Comparison of ENCODE assay signal across 19 cellular contexts in genomic region chr4:175017751-175018150, GRCh38.
DNase-seq lines count a peak whose midpoint lies in the region; ATAC-seq and TF ChIP-seq lines count a peak whose summit lies in the region.
"Had no signal": no experiment of that assay in that cellular context is flagged by ENCODE, and none has a peak within 500 bp of the region (broad histone marks: within the 10 kb centered on the region; RNA-seq: fewer than 3 reads in every experiment).

No MANE protein-coding gene starts in this region.

- H3K4me1 Mint-ChIP-seq in MCF 10A (ENCODE audit: insufficient read depth, unreplicated experiment), result no peaks in the 10 kb centered on the region

- H3K4me1 ChIP-seq in mammary epithelial cell (ENCODE audit: insufficient read depth, low read length) (no peaks in the 10 kb centered on the region), PC-3 (ENCODE audit: insufficient read depth, low read length) (peaks cover 5% of the 10 kb centered on the region; the same call in 1 of the 2 replicates)
- H3K4me1 ChIP-seq: A549, Caco-2 had no signal

- H3F3A ChIP-seq in PC-3 (ENCODE audit: low read length, unreplicated experiment), result no peaks in the 10 kb centered on the region

- no peaks in the 10 kb centered on the region for H3K9me2 ChIP-seq in PC-3 (replicated peaks; ENCODE audit: low read length)

- ATAC-seq in PC-3, result peak; percentile 35; the same call in 1 of the 2 replicates
- ATAC-seq in HG02970 (IDR thresholded peaks at IDR 0.05; ENCODE audit: low FRiP score, unreplicated experiment), result no peak
- no peak for ATAC-seq in HG03280 (IDR thresholded peaks at IDR 0.05; ENCODE audit: unreplicated experiment)
- ATAC-seq: A549; CD8-positive, alpha-beta T cell; GM12878 had no signal

- CTCF ChIA-PET in mammary epithelial cell (lab: Charles Lee; ENCODE audit: low non-redundant PET) (no interaction called here), MCF 10A (lab: Yijun Ruan, JAX) (no interaction called here), PC-3 (lab: Charles Lee) (no interaction called here)

- no peak overlapping the region for H3K27ac Mint-ChIP-seq in MCF 10A (ENCODE audit: low read depth, unreplicated experiment)
- H3K27ac Mint-ChIP-seq: B cell; CD4-positive, alpha-beta T cell; CD8-positive, alpha-beta T cell had no signal

- H3K4me3 Mint-ChIP-seq in MCF 10A (ENCODE audit: unreplicated experiment), result no peak overlapping the region
- H3K4me3 Mint-ChIP-seq: B cell; CD4-positive, alpha-beta T cell; CD8-positive, alpha-beta T cell had no signal

- H4K20me1 ChIP-seq in mammary epithelial cell (ENCODE audit: insufficient read depth, low read length) (no peaks in the 10 kb centered on the region), PC-3 (ENCODE audit: low read length) (no peaks in the 10 kb centered on the region)
- H4K20me1 ChIP-seq: BLaER1 treated with 17β-estradiol and CSF1 and Interleukin-3, amounts not matched to agents 10 nM and 100 nM had no signal

- DNase-seq in mammary epithelial cell (peak; percentile 9), MCF 10A (ENCODE audit: unreplicated experiment) (no peak), PC-3 (peak; percentile 64), glomerular visceral epithelial cell (ENCODE audit: extremely low spot score) (peak; percentile 7), NCI-H2227 treated with DMSO at 0.1 percent for 48 hours (lab: John Stamatoyannopoulos, UW) (no peak)
- DNase-seq: AML-193; Caco-2; Calu3; CD4-positive, alpha-beta T cell; CD8-positive, alpha-beta T cell; DMS79 treated with DMSO at 0.1 percent for 48 hours had no signal

- H3K4me2 ChIP-seq in mammary epithelial cell (ENCODE audit: insufficient read depth, low read depth, low read length) (no peak overlapping the region), PC-3 (ENCODE audit: low read length) (no peak overlapping the region)
- H3K4me2 ChIP-seq: A549; BLaER1 treated with 17β-estradiol and CSF1 and Interleukin-3, amounts not matched to agents 10 nM and 100 nM had no signal

- no peaks in the 10 kb centered on the region for H3K36me3 ChIP-seq in mammary epithelial cell (ENCODE audit: insufficient read depth, low read length)
- no peaks in the 10 kb centered on the region for H3K36me3 ChIP-seq in PC-3 (ENCODE audit: low read depth, low read length)
- H3K36me3 ChIP-seq: BLaER1 treated with 17β-estradiol and CSF1 and Interleukin-3, amounts not matched to agents 10 nM and 100 nM had no signal

- H3K9ac ChIP-seq in mammary epithelial cell (ENCODE audit: insufficient read depth, low read length) (no peak overlapping the region), PC-3 (ENCODE audit: low read length) (no peak overlapping the region)
- H3K9ac ChIP-seq: BLaER1 treated with 17β-estradiol and CSF1 and Interleukin-3, amounts not matched to agents 10 nM and 100 nM had no signal

- H2AFZ ChIP-seq in mammary epithelial cell (ENCODE audit: low read depth, low read length), result no peak overlapping the region
- no peak overlapping the region for H2AFZ ChIP-seq in PC-3 (ENCODE audit: low read length)

- in situ Hi-C loops in mammary epithelial cell (cut with MboI; ENCODE audit: low sequenced_read_pairs in 2 of 2), result no loop called here

- WGBS in mammary epithelial cell (ENCODE audit: low coverage, missing lambda C conversion rate), result 44% methylated on average over 3 of the region's 3 CpGs

- H3K4me3 ChIP-seq in mammary epithelial cell (replicated peaks in 1 of 3; ENCODE audit: insufficient read depth in 1 of 3, low read depth in 2 of 3, low read length in 3 of 3) (no peak overlapping the region), PC-3 (ENCODE audit: low read length) (no peak overlapping the region)
- H3K4me3 ChIP-seq: A549; BLaER1 treated with 17β-estradiol and CSF1 and Interleukin-3, amounts not matched to agents 10 nM and 100 nM; GM12878 had no signal

- no peaks in the 10 kb centered on the region for H3K36me3 Mint-ChIP-seq in MCF 10A (ENCODE audit: insufficient read depth, unreplicated experiment)
- H3K36me3 Mint-ChIP-seq: CD8-positive, alpha-beta T cell had no signal

- H3K79me2 ChIP-seq in mammary epithelial cell (ENCODE audit: insufficient read depth, low read length) (no peaks in the 10 kb centered on the region), PC-3 (ENCODE audit: low read length) (no peaks in the 10 kb centered on the region)

- POLR2A ChIA-PET in MCF 10A (lab: Yijun Ruan, JAX), result no interaction called here
- POLR2A ChIA-PET in PC-3 (lab: Charles Lee; ENCODE audit: unreplicated experiment), result interaction anchor here (0.7 kb wide), 1 partner anchor 534 kb away, joined by 3 read pairs; no protein-coding TSS in a partner anchor

- TF ChIP-seq CTCF in mammary epithelial cell (conservative IDR thresholded peaks at IDR 0.05 in 1 of 2, IDR thresholded peaks at IDR 0.05 in 1 of 2; ENCODE audit: extremely low read depth in 1 of 2, insufficient read depth in 1 of 2, low read depth in 1 of 2, low read length in 2 of 2), result no peak
- no peak for TF ChIP-seq CTCF in MCF 10A (IDR thresholded peaks at IDR 0.05; ENCODE audit: unreplicated experiment)
- TF ChIP-seq CTCF in PC-3 (conservative IDR thresholded peaks at IDR 0.05; ENCODE audit: low read depth, low read length), result no peak

- H3K27me3 ChIP-seq in mammary epithelial cell (ENCODE audit: insufficient read depth, low read length), result no peaks in the 10 kb centered on the region
- H3K27me3 ChIP-seq in PC-3 (ENCODE audit: low read length), result no peaks in the 10 kb centered on the region
- H3K27me3 ChIP-seq: BLaER1 treated with 17β-estradiol and CSF1 and Interleukin-3, amounts not matched to agents 10 nM and 100 nM had no signal

- BruUV-seq in mammary epithelial cell (replicated peaks; lab: Mats Ljungman, UMichigan) (no TSS peak), MCF 10A (replicated peaks; lab: Mats Ljungman, UMichigan) (no TSS peak), PC-3 (replicated peaks; lab: Mats Ljungman, UMichigan) (no TSS peak)

- H3K27ac ChIP-seq in mammary epithelial cell (ENCODE audit: insufficient read depth, low read depth, low read length) (no peak overlapping the region), PC-3 (ENCODE audit: low read length) (no peak overlapping the region)
- H3K27ac ChIP-seq: 22Rv1; A549; BLaER1 treated with 17β-estradiol and CSF1 and Interleukin-3, amounts not matched to agents 10 nM and 100 nM; C4-2B had no signal

- peaks cover 13% of the 10 kb centered on the region for H3K9me3 Mint-ChIP-seq in MCF 10A (ENCODE audit: unreplicated experiment)

- dilution Hi-C loops in mammary epithelial cell (cut with HindIII; ENCODE audit: low sequenced_read_pairs), result no loop called here

- no peaks in the 10 kb centered on the region for H3K27me3 Mint-ChIP-seq in MCF 10A (ENCODE audit: insufficient read depth, unreplicated experiment)
- H3K27me3 Mint-ChIP-seq: B cell; CD4-positive, alpha-beta T cell had no signal

- intact Hi-C loops in mammary epithelial cell (cut with micrococcal nuclease) (no loop called here), MCF 10A (cut with micrococcal nuclease) (no loop called here), PC-3 (cut with micrococcal nuclease) (no loop called here)

- H3K9me3 ChIP-seq in mammary epithelial cell (replicated peaks; ENCODE audit: insufficient read depth, low read length) (no peaks in the 10 kb centered on the region), PC-3 (ENCODE audit: low read length) (no peaks in the 10 kb centered on the region)
- H3K9me3 ChIP-seq: A549, Caco-2 had no signal

Comparison
In these comparisons a context has a peak if more than half of its experiments do, and no peak if none do; other contexts are left out.
1. DNase-seq: peak in mammary epithelial cell (single experiment), PC-3 (single experiment) and glomerular visceral epithelial cell (single experiment); none in MCF 10A (single experiment) and NCI-H2227 treated with DMSO at 0.1 percent for 48 hours (single experiment).